8 cellular contexts compared by ENCODE assay signal in the genomic region with DNA sequence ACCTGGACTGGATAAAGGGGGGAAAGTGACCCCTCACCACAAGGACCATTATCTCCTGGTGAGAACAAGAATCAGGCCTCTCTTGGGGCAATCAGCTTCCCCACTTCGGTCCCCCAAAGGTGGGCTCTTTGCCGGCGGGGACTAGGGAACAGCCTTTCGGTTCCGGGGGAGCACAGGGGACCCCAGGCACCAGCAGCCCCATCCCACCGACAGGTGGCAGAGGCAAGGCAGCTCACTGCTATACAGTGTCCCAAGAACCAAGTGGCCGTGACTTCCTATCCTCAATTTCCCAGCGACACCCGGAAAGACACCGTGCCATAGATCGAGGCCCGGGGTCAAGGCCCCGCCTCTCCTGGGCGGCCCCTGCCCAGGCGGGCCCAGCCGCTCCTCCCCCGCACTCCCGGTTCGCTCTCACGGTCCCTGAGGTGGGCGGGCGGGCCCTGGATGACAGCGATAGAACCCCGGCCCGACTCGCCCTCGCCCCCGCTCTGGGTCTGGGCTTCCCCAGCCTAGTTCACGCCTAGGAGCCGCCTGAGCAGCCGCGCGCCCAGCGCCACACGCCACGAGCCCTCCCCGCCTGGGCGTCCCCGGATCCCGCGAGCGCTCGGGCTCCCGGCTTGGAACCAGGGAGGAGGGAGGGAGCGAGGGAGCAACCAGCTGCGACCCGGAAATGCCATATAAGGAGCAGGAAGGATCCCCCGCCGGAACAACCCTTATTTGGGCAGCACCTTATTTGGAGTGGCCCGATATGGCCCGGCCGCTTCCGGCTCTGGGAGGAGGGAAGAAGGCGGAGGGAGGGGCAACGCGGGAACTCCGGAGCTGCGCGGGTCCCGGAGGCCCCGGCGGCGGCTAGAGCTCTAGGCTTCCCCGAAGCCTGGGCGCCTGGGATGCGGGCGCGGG. TPM values are rescaled to one million over a fixed set of nuclear protein-coding genes. Genes with fewer than 3 reads are reported as not detected.
DNase-seq lines count a peak whose midpoint lies in the region; TF ChIP-seq lines count a peak whose summit lies in the region.

No MANE protein-coding gene starts in this region.

- no peak for TF ChIP-seq EP300 in esophagus muscularis mucosa (IDR thresholded peaks at IDR 0.05)

- DNase-seq in GM23248 (peak; percentile 99), Karpas-422 (peak; percentile 99), Peyer's patch (peak; percentile 95 to 98 (median 96)), activated T-helper 1 cell treated with Interleukin-2 at 50 U/mL for 16 hours (ENCODE audit: low read depth) (peak; percentile 91), esophagus muscularis mucosa (ENCODE audit: extremely low spot score) (peak; percentile 99), myocyte (ENCODE audit: low read depth) (peak; percentile 100)
- DNase-seq in stimulated activated CD8-positive, alpha-beta memory T cell treated with anti-CD3 and anti-CD28 coated beads, Interleukin-7, amount 100 ng/mL, for 4 hours (ENCODE audit: low read depth in 2 of 2): peak; percentile 94 to 95

- H4K20me1 ChIP-seq in DOHH2 (ENCODE audit: control insufficient read depth, insufficient read depth, low read depth, low read length) (no peaks in the 10 kb centered on the region), GM23248 (ENCODE audit: insufficient read depth) (peaks cover 20% of the 10 kb centered on the region), Karpas-422 (ENCODE audit: insufficient read depth, low read depth, low read length) (no peaks in the 10 kb centered on the region; the same call in 1 of the 2 replicates)

- H3K4me2 ChIP-seq in DOHH2 (ENCODE audit: low read length) (peak overlapping the region; percentile 98), GM23248 (ENCODE audit: unreplicated experiment) (peak overlapping the region; percentile 99), Karpas-422 (ENCODE audit: low read depth, low read length, poor library complexity, severe bottlenecking) (peak overlapping the region; percentile 96)

- H3K9me2 ChIP-seq in DOHH2 (replicated peaks; ENCODE audit: control insufficient read depth, low read length) (no peaks in the 10 kb centered on the region), GM23248 (ENCODE audit: insufficient read depth) (no peaks in the 10 kb centered on the region), Karpas-422 (replicated peaks; ENCODE audit: insufficient read depth, low read length) (no peaks in the 10 kb centered on the region)

- WGBS in GM23248 (ENCODE audit: low coverage in 1 of 2, low lambda C conversion rate in 2 of 2, missing lambda C conversion rate in 2 of 2), 2 experiments: 1% methylated on average over 55 to 68 of the region's 68 CpGs
- 0% methylated on average over 35 of the region's 68 CpGs for WGBS in esophagus muscularis mucosa

- H3K4me3 ChIP-seq in DOHH2 (ENCODE audit: low read length): peak overlapping the region; percentile 96
- H3K4me3 ChIP-seq in GM23248: peak overlapping the region; percentile 85
- H3K4me3 ChIP-seq in Karpas-422 (ENCODE audit: low read length): peak overlapping the region; percentile 73
- H3K4me3 ChIP-seq in Peyer's patch: peak overlapping the region; percentile 78 to 93 (median 88)
- H3K4me3 ChIP-seq in esophagus muscularis mucosa: peak overlapping the region; percentile 67 to 98 (median 74)

- H3K79me2 ChIP-seq in DOHH2 (ENCODE audit: control insufficient read depth, low read length) (no peaks in the 10 kb centered on the region), GM23248 (ENCODE audit: insufficient read depth) (peaks cover 37% of the 10 kb centered on the region), Karpas-422 (ENCODE audit: low read length) (no peaks in the 10 kb centered on the region)

- intact Hi-C loops in esophagus muscularis mucosa (cut with DNase I): no loop called here

- TF ChIP-seq POLR2A in Peyer's patch (IDR thresholded peaks at IDR 0.05) (peak; percentile 86 to 89), esophagus muscularis mucosa (IDR thresholded peaks at IDR 0.05; ENCODE audit: low read depth) (peak; percentile 50)

- H3K9ac ChIP-seq in GM23248 (peak overlapping the region; percentile 90), Karpas-422 (ENCODE audit: low read length) (peak overlapping the region; percentile 78)

- peak overlapping the region; percentile 79 for H3K27ac ChIP-seq in DOHH2 (ENCODE audit: low read depth, low read length)
- H3K27ac ChIP-seq in GM23248: peak overlapping the region; percentile 96
- peak overlapping the region; percentile 57 for H3K27ac ChIP-seq in Karpas-422 (ENCODE audit: low read length)
- H3K27ac ChIP-seq in Peyer's patch: peak overlapping the region; percentile 95 to 99 (median 96)
- H3K27ac ChIP-seq in esophagus muscularis mucosa (replicated peaks in 1 of 4): peak overlapping the region; percentile 96 to 99 (median 98)

- H3K4me1 ChIP-seq in DOHH2 (ENCODE audit: control insufficient read depth, low read length) (peaks cover 28% of the 10 kb centered on the region), GM23248 (ENCODE audit: insufficient read depth) (peaks cover 35% of the 10 kb centered on the region), Karpas-422 (ENCODE audit: low read length) (peaks cover 21% of the 10 kb centered on the region), Peyer's patch (peaks cover 0 to 32% (median 9%) of the 10 kb centered on the region in 4 donors), esophagus muscularis mucosa (peaks cover 32 to 53% (median 38%) of the 10 kb centered on the region in 4 donors)

- H3K9me3 ChIP-seq in DOHH2 (ENCODE audit: control insufficient read depth, insufficient read depth, low read length) (no peaks in the 10 kb centered on the region), GM23248 (ENCODE audit: low read depth) (no peaks in the 10 kb centered on the region), Karpas-422 (ENCODE audit: low read length) (no peaks in the 10 kb centered on the region), Peyer's patch (no peaks in the 10 kb centered on the region), esophagus muscularis mucosa (no peaks in the 10 kb centered on the region)

- peaks cover 21% of the 10 kb centered on the region for H3K27me3 ChIP-seq in DOHH2 (ENCODE audit: control insufficient read depth, low read length)
- no peaks in the 10 kb centered on the region for H3K27me3 ChIP-seq in GM23248 (replicated peaks; ENCODE audit: insufficient read depth)
- H3K27me3 ChIP-seq in Karpas-422 (ENCODE audit: low read length): peaks cover 4% of the 10 kb centered on the region; the same call in 1 of the 2 replicates
- H3K27me3 ChIP-seq in Peyer's patch: no peaks in the 10 kb centered on the region
- H3K27me3 ChIP-seq in esophagus muscularis mucosa: no peaks in the 10 kb centered on the region

- in situ Hi-C loops in GM23248 (cut with MboI): no loop called here

- peak overlapping the region; percentile 80 for H2AFZ ChIP-seq in GM23248
- H2AFZ ChIP-seq in Karpas-422 (ENCODE audit: low read length): peak overlapping the region; percentile 97

- TF ChIP-seq CTCF in DOHH2 (IDR thresholded peaks at IDR 0.05; ENCODE audit: low read depth, low read length, poor library complexity, severe bottlenecking): peak; percentile 42
- TF ChIP-seq CTCF in Peyer's patch (IDR thresholded peaks at IDR 0.05): peak in 1 of 6 experiments; percentile 12
- peak in 1 of 3 experiments; percentile 32 for TF ChIP-seq CTCF in esophagus muscularis mucosa (IDR thresholded peaks at IDR 0.05)

- H3K36me3 ChIP-seq in DOHH2 (ENCODE audit: control insufficient read depth, low read length) (no peaks in the 10 kb centered on the region), GM23248 (ENCODE audit: low read depth) (peaks cover 22% of the 10 kb centered on the region; the same call in 1 of the 2 replicates), Karpas-422 (ENCODE audit: insufficient read depth, low read length) (no peaks in the 10 kb centered on the region), Peyer's patch (no peaks in the 10 kb centered on the region), esophagus muscularis mucosa (peaks cover 0 to 18% (median 9%) of the 10 kb centered on the region in 4 donors)

- H3F3A ChIP-seq in DOHH2 (ENCODE audit: control insufficient read depth, insufficient read depth): no peaks in the 10 kb centered on the region
- peaks cover 34% of the 10 kb centered on the region for H3F3A ChIP-seq in GM23248 (ENCODE audit: insufficient read depth)

RNA-seq across cellular contexts. Expression of gene EGR1, which starts 0.6 kb away (rescaled TPM):
- total RNA-seq in GM23248 (2014; rRNA removed; shearing (Covaris generic)): 14.3 and 19.0 TPM in 2 replicates
- polyA plus RNA-seq in GM23248 (2016; fragmentation: Nextera tagmentation; extraction: Ambion mirVana): 161 and 170 TPM in 2 replicates
- total RNA-seq in Karpas-422 (2014; rRNA removed; shearing (Covaris generic); ENCODE audit: low replicate concordance): 0.61 and 1.7 TPM in 2 replicates
- total RNA-seq in Peyer's patch (100 to 1,000 TPM in 1 of 4 donors, 10 to 100 TPM in 1, 1 to 10 TPM in 2; 5.3 to 109 (median 11.4) TPM), esophagus muscularis mucosa (100 to 1,000 TPM in 1 of 4 donors, 10 to 100 TPM in 2, 1 to 10 TPM in 1; 9.6 to 138 (median 13.5) TPM), myocyte (6.2 and 8.1 TPM in 2 replicates)
- polyA plus RNA-seq in myocyte (2012): 39.1 TPM

RNA-seq across cellular contexts. Expression of gene REEP2, which starts 25.8 kb away (rescaled TPM):
- total RNA-seq in GM23248 (2014; rRNA removed; shearing (Covaris generic)): 4.4 and 5.0 TPM in 2 replicates
- 8.6 and 9.4 TPM in 2 replicates for polyA plus RNA-seq in GM23248 (2016; fragmentation: Nextera tagmentation; extraction: Ambion mirVana)
- 1.8 and 3.1 TPM in 2 replicates for total RNA-seq in Karpas-422 (2014; rRNA removed; shearing (Covaris generic); ENCODE audit: low replicate concordance)
- total RNA-seq in Peyer's patch (10 to 100 TPM in 1 of 4 donors, 1 to 10 TPM in 3; 1.7 to 10.7 (median 2.1) TPM), esophagus muscularis mucosa (10 to 100 TPM; 24.5 to 55.9 (median 33.6) TPM), myocyte (6.4 and 9.1 TPM in 2 replicates)
- 29.8 TPM for polyA plus RNA-seq in myocyte (2012)

Comparison
In these comparisons a context has a peak if more than half of its experiments do, and no peak if none do; other contexts are left out.
1. Peak in every context shown above with its lines: DNase-seq, H3K4me3 ChIP-seq and H3K27ac ChIP-seq.